Comparison of ENCODE assay signal across 1 cellular context in the genomic region with DNA sequence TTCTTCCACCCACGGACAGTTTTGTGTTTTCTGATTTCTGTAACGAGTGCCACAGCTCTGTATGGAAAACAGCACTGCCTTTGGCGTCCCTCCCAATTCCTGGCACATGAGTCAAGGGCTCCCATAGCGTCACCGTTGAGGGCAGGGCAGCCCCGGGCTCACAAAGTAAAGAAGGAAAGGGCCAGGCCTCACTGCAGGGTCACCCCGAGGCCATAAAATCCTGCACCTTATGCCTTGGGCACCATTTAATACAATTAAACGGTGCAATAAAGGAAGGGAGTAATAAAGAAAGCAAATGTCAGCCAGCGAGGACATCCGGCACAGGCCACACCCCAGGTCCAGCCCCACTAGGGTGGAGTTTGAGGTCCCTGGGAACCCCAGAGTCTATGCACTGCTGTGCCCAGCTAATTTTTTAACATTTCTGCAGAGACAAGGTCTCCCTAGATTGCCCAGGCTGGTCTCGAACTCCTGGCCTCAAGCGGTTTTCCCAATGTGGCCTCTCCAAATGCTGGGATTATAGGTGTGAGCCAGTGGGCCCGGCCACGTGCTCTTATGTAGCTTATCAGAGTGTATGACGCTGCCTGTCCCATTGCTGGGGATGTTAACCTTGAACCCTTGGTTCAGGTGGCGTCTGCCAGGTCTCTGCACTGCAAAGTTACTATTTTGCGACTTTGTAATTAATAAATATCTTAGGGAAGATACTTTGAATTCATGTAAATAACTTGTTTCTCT.
TF ChIP-seq lines count a peak whose summit lies in the region.

No MANE protein-coding gene starts in this region.

TF ChIP-seq in SK-N-SH treated with all-trans-retinoic acid at 6 μM for 48 hours, 23 proteins besides CTCF, POLR2A, EP300 and RAD21 (continued from another document):
- TF ChIP-seq, protein P1, sequence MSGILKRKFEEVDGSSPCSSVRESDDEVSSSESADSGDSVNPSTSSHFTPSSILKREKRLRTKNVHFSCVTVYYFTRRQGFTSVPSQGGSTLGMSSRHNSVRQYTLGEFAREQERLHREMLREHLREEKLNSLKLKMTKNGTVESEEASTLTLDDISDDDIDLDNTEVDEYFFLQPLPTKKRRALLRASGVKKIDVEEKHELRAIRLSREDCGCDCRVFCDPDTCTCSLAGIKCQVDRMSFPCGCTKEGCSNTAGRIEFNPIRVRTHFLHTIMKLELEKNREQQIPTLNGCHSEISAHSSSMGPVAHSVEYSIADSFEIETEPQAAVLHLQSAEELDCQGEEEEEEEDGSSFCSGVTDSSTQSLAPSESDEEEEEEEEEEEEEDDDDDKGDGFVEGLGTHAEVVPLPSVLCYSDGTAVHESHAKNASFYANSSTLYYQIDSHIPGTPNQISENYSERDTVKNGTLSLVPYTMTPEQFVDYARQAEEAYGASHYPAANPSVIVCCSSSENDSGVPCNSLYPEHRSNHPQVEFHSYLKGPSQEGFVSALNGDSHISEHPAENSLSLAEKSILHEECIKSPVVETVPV (CRISPR knock-in tag; IDR thresholded peaks at IDR 0.05), result no peak
- TF ChIP-seq CSDC2 (CRISPR knock-in tag; IDR thresholded peaks at IDR 0.05), result no peak
- TF ChIP-seq ISL1 (CRISPR knock-in tag; IDR thresholded peaks at IDR 0.05), result no peak
- TF ChIP-seq PPARA (CRISPR knock-in tag; IDR thresholded peaks at IDR 0.05; ENCODE audit: borderline replicate concordance), result no peak
- no peak for TF ChIP-seq GLIS3 (CRISPR knock-in tag; IDR thresholded peaks at IDR 0.05)
- TF ChIP-seq TCF4 (CRISPR knock-in tag; IDR thresholded peaks at IDR 0.05; ENCODE audit: borderline replicate concordance), result no peak
- no peak for TF ChIP-seq RARB (CRISPR knock-in tag; IDR thresholded peaks at IDR 0.05)
- TF ChIP-seq ZNF70 (CRISPR knock-in tag; IDR thresholded peaks at IDR 0.05), result no peak
- TF ChIP-seq ESRRG (CRISPR knock-in tag; IDR thresholded peaks at IDR 0.05), result no peak
